ENCODE assay signal across 16 cellular contexts in genomic region chr14:53880761-53881160, GRCh38.
DNase-seq lines count a peak whose midpoint lies in the region; ATAC-seq, FAIRE-seq and TF ChIP-seq lines count a peak whose summit lies in the region.
"Had no signal": no experiment of that assay in that cellular context is flagged by ENCODE, and none has a peak within 500 bp of the region (broad histone marks: within the 10 kb centered on the region; RNA-seq: fewer than 3 reads in every experiment).

No MANE protein-coding gene starts in this region.

- no peak overlapping the region for H3K14ac ChIP-seq in mesenchymal stem cell (ENCODE audit: low read length in 2 of 2)

- H3K23ac ChIP-seq in mesenchymal stem cell (ENCODE audit: low read length in 2 of 2) = no peak overlapping the region

- H3K4me2 ChIP-seq in mesenchymal stem cell (ENCODE audit: low read length, poor library complexity, severe bottlenecking) = no peak overlapping the region

- no peak overlapping the region for H3K18ac ChIP-seq in mesenchymal stem cell (ENCODE audit: low read depth in 1 of 2, low read length in 2 of 2)

- no peak overlapping the region for H2BK15ac ChIP-seq in mesenchymal stem cell (ENCODE audit: low read depth, poor library complexity, severe bottlenecking)

- H2AK5ac ChIP-seq in mesenchymal stem cell (ENCODE audit: low read length, severe bottlenecking) = no peak overlapping the region

- ATAC-seq in gastrocnemius medialis (no peak), HG02588 (IDR thresholded peaks at IDR 0.05; ENCODE audit: unreplicated experiment) (no peak), HG02884 (IDR thresholded peaks at IDR 0.05; ENCODE audit: unreplicated experiment) (no peak)
- ATAC-seq: Panc1 had no signal

- intact Hi-C loops in gastrocnemius medialis (cut with DNase I; ENCODE audit: low total_unique reads) = no loop called here

- H3K36me3 ChIP-seq in mesenchymal stem cell (ENCODE audit: control insufficient read depth in 1 of 2, insufficient read depth in 2 of 2, low read depth in 1 of 2, low read length in 2 of 2) (no peaks in the 10 kb centered on the region), gastrocnemius medialis (no peaks in the 10 kb centered on the region)

- H3K27me3 ChIP-seq in mesenchymal stem cell (ENCODE audit: control insufficient read depth in 1 of 2, insufficient read depth in 1 of 2, low read length in 2 of 2) = no peaks in the 10 kb centered on the region
- no peaks in the 10 kb centered on the region for H3K27me3 ChIP-seq in gastrocnemius medialis

- no peak overlapping the region for H3K4ac ChIP-seq in mesenchymal stem cell (ENCODE audit: low read depth in 1 of 2, low read length in 2 of 2)

- no peak overlapping the region for H2AFZ ChIP-seq in mesenchymal stem cell (ENCODE audit: low read depth, low read length)
- H2AFZ ChIP-seq: GM23248 had no signal

- peaks cover 4 to 9% (median 5%) of the 10 kb centered on the region in 5 experiments for H3K9me3 Mint-ChIP-seq in brain

- no peaks in the 10 kb centered on the region for H3K4me1 ChIP-seq in mesenchymal stem cell (ENCODE audit: control insufficient read depth, insufficient read depth, low read depth, low read length)
- H3K4me1 ChIP-seq in gastrocnemius medialis = no peaks in the 10 kb centered on the region

- no peaks in the 10 kb centered on the region for H3K36me3 Mint-ChIP-seq in brain

- no peak overlapping the region for H3K9ac ChIP-seq in mesenchymal stem cell (ENCODE audit: low read length)
- H3K9ac ChIP-seq: GM23248 had no signal

- H3K4me1 Mint-ChIP-seq in brain = peaks cover 16% of the 10 kb centered on the region

- DNase-seq in EL (peak; percentile 26), mesenchymal stem cell (no peak), gastrocnemius medialis (no peak), GM12891 (ENCODE audit: insufficient read length, low spot score) (no peak), SIG-M5 treated with dmso at 0.1 percent for 504 hours (lab: John Stamatoyannopoulos, UW; ENCODE audit: unreplicated experiment) (no peak)
- DNase-seq: GM23248, Karpas-422, NCI-H1105 treated with DMSO at 0.1 percent for 48 hours, NCI-H187, NCI-H446 treated with DMSO at 0.1 percent for 48 hours, NCI-H748 treated with DMSO at 0.1 percent for 48 hours, SHP77 had no signal

- no peak overlapping the region for H4K8ac ChIP-seq in mesenchymal stem cell (ENCODE audit: low read length)

- no peaks in the 10 kb centered on the region for H3K27me3 Mint-ChIP-seq in brain

- H4K91ac ChIP-seq in mesenchymal stem cell (ENCODE audit: low read length) = no peak overlapping the region

- H2BK5ac ChIP-seq in mesenchymal stem cell (ENCODE audit: low read depth, low read length, poor library complexity, severe bottlenecking) = no peak overlapping the region

- no peak for FAIRE-seq in GM12891 (lab: Jason Lieb, UNC)

- WGBS in mesenchymal stem cell = 100% methylated on average over 1 of the region's 1 CpG

- peak overlapping the region in 1 of 5 experiments; percentile 33 for H3K4me3 Mint-ChIP-seq in brain

- no peak for TF ChIP-seq POLR2A in gastrocnemius medialis (IDR thresholded peaks at IDR 0.05)
- TF ChIP-seq POLR2A in GM12891 (IDR thresholded peaks at IDR 0.05; ENCODE audit: low read depth, low read length) = no peak

- no peak overlapping the region for H3K4me3 ChIP-seq in mesenchymal stem cell (ENCODE audit: insufficient read depth in 1 of 2, low read depth in 1 of 2, low read length in 2 of 2)
- no peak overlapping the region for H3K4me3 ChIP-seq in gastrocnemius medialis
- H3K4me3 ChIP-seq: GM23248 had no signal

- no peak overlapping the region for H2BK120ac ChIP-seq in mesenchymal stem cell (ENCODE audit: low read depth, low read length)

- H3K27ac Mint-ChIP-seq in brain = peak overlapping the region in 3 of 5 experiments; percentile 15 to 46 (median 44)

- H3K9me3 ChIP-seq in mesenchymal stem cell (ENCODE audit: control insufficient read depth, low read length) (no peaks in the 10 kb centered on the region), gastrocnemius medialis (no peaks in the 10 kb centered on the region)

- no peak overlapping the region for H2BK12ac ChIP-seq in mesenchymal stem cell (ENCODE audit: low read length in 2 of 2)

- TF ChIP-seq CTCF in brain (conservative IDR thresholded peaks at IDR 0.05) (no peak), gastrocnemius medialis (IDR thresholded peaks at IDR 0.05 in 4 of 5, conservative IDR thresholded peaks at IDR 0.05 in 1 of 5) (no peak)

- in situ Hi-C loops in gastrocnemius medialis (cut with MboI; ENCODE audit: low sequenced_read_pairs in 4 of 4) = no loop called here

- H3K79me1 ChIP-seq in mesenchymal stem cell (replicated peaks; ENCODE audit: low read length, poor library complexity, severe bottlenecking) = no peaks in the 10 kb centered on the region

- H3K27ac ChIP-seq in mesenchymal stem cell (ENCODE audit: low read length, poor library complexity, severe bottlenecking) (peak overlapping the region; percentile 40), gastrocnemius medialis (peak overlapping the region in 3 of 4 donors; percentile 27 to 45 (median 32))
- H3K27ac ChIP-seq: GM23248 had no signal

TF ChIP-seq in GM12891, 5 proteins besides CTCF, POLR2A, EP300 and RAD21:
- TF ChIP-seq SPI1 (IDR thresholded peaks at IDR 0.05; ENCODE audit: low read depth, low read length) (no peak), POLR2AphosphoS5 (IDR thresholded peaks at IDR 0.05; ENCODE audit: low read depth, low read length) (no peak), POU2F2 (IDR thresholded peaks at IDR 0.05; ENCODE audit: low read depth, low read length) (no peak), TAF1 (IDR thresholded peaks at IDR 0.05; ENCODE audit: low read depth, low read length) (no peak), PAX5 (IDR thresholded peaks at IDR 0.05; ENCODE audit: insufficient read depth, low read length, severe bottlenecking) (no peak)
